ENCODE assay signal across 1 cellular context in the genomic region with DNA sequence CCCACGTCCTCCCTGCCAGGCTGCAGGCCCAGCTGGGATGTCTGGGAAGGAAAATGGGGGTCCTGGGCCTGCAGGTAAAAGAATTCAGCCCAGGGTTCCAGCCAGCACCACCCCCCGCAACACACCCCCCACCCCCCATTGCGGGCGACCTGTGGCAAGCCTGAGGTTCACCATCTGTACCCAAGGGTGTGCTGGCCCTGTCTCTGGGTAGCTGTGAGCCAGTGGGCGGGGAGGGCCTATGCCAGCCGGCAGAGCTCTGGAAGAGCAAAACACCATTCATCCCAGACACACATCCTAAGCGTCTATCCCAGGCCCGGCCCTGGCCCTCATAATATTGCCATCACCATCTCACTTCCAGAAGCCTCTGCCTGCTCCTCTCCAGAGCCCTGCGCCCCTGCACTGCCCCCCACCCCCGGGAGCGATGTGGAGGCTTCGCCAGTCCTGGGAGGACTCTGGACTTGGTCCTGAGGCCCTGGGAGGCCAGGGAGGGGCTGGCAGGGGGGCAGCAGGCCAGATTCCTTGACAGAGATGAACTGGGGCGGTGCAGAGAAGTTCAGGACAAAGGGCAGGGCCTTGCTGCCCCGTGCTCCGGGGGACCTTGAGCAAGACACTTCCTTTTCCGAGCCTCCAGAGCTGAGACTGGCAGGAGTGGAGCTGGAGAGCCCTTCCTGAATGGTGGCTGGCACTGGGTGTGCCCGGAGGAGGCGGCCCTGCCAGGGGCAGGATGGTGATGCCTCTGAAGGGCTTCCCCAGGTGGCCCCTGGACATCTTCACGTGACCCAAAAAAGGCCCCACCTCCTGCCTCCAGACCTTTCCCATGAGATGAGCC.
A peak's percentile ranks its signal among the peaks of the same experiment; 100 is the strongest.
TF ChIP-seq lines count a peak whose summit lies in the region.

No MANE protein-coding gene starts in this region.

TF ChIP-seq in HepG2, 621 proteins besides CTCF, POLR2A, EP300 and RAD21 (continued from another document and continues in another):
- TF ChIP-seq, protein P1, sequence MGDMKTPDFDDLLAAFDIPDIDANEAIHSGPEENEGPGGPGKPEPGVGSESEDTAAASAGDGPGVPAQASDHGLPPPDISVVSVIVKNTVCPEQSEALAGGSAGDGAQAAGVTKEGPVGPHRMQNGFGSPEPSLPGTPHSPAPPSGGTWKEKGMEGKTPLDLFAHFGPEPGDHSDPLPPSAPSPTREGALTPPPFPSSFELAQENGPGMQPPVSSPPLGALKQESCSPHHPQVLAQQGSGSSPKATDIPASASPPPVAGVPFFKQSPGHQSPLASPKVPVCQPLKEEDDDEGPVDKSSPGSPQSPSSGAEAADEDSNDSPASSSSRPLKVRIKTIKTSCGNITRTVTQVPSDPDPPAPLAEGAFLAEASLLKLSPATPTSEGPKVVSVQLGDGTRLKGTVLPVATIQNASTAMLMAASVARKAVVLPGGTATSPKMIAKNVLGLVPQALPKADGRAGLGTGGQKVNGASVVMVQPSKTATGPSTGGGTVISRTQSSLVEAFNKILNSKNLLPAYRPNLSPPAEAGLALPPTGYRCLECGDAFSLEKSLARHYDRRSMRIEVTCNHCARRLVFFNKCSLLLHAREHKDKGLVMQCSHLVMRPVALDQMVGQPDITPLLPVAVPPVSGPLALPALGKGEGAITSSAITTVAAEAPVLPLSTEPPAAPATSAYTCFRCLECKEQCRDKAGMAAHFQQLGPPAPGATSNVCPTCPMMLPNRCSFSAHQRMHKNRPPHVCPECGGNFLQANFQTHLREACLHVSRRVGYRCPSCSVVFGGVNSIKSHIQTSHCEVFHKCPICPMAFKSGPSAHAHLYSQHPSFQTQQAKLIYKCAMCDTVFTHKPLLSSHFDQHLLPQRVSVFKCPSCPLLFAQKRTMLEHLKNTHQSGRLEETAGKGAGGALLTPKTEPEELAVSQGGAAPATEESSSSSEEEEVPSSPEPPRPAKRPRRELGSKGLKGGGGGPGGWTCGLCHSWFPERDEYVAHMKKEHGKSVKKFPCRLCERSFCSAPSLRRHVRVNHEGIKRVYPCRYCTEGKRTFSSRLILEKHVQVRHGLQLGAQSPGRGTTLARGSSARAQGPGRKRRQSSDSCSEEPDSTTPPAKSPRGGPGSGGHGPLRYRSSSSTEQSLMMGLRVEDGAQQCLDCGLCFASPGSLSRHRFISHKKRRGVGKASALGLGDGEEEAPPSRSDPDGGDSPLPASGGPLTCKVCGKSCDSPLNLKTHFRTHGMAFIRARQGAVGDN (CRISPR knock-in tag; IDR thresholded peaks at IDR 0.05): peak; percentile 95
- TF ChIP-seq ZNF607 (CRISPR knock-in tag; IDR thresholded peaks at IDR 0.05; ENCODE audit: borderline replicate concordance) (peak; percentile 39; the same call in 1 of the 2 replicates), SKI (IDR thresholded peaks at IDR 0.05; ENCODE audit: partially characterized antibody) (peak; percentile 63), BRCA1 (CRISPR knock-in tag; IDR thresholded peaks at IDR 0.05) (peak; percentile 83; the same call in 1 of the 2 replicates), EEA1 (CRISPR knock-in tag; IDR thresholded peaks at IDR 0.05; ENCODE audit: borderline replicate concordance) (0 out of 2 replicates have a peak, but pooled peaks have one; percentile 26), ZNF782 (CRISPR knock-in tag; IDR thresholded peaks at IDR 0.05; ENCODE audit: borderline replicate concordance) (peak; percentile 58; the same call in 1 of the 2 replicates), ZNF792 (CRISPR knock-in tag; IDR thresholded peaks at IDR 0.05) (no peak; the same call in 1 of the 2 replicates), ZBTB20 (CRISPR knock-in tag; IDR thresholded peaks at IDR 0.05; ENCODE audit: borderline replicate concordance, low read depth) (peak; percentile 71; the same call in 1 of the 2 replicates), ZKSCAN5 (CRISPR knock-in tag; IDR thresholded peaks at IDR 0.05) (no peak), AGO2 (optimal IDR thresholded peaks at IDR 0.05; ENCODE audit: low read depth, low read length) (peak; percentile 71), CEBPG (CRISPR knock-in tag; IDR thresholded peaks at IDR 0.05) (peak; percentile 46; the same call in 1 of the 2 replicates), SRF (IDR thresholded peaks at IDR 0.05; ENCODE audit: low read depth, low read length) (no peak), IRF2 (CRISPR knock-in tag; IDR thresholded peaks at IDR 0.05) (peak; percentile 75; the same call in 1 of the 2 replicates), NFIC (IDR thresholded peaks at IDR 0.05; ENCODE audit: low read length) (0 out of 2 replicates have a peak, but pooled peaks have one; percentile 66), ZMAT3 (CRISPR knock-in tag; conservative IDR thresholded peaks at IDR 0.05) (peak; percentile 96), ZNF563 (CRISPR knock-in tag; IDR thresholded peaks at IDR 0.05) (peak; percentile 57; the same call in 1 of the 2 replicates), ZNF263 (CRISPR knock-in tag; IDR thresholded peaks at IDR 0.05) (peak; percentile 99), HES4 (CRISPR knock-in tag; IDR thresholded peaks at IDR 0.05; ENCODE audit: borderline replicate concordance) (no peak; the same call in 1 of the 2 replicates), ZNF3 (CRISPR knock-in tag; IDR thresholded peaks at IDR 0.05) (no peak), SRY (CRISPR knock-in tag; IDR thresholded peaks at IDR 0.05) (no peak), MED13 (CRISPR knock-in tag; IDR thresholded peaks at IDR 0.05) (peak; percentile 91), ZNF274 (CRISPR knock-in tag; IDR thresholded peaks at IDR 0.05) (peak; percentile 55; the same call in 1 of the 2 replicates), SRSF9 (IDR thresholded peaks at IDR 0.05; ENCODE audit: borderline replicate concordance, insufficient read depth, low read depth, low read length, poor library complexity, severe bottlenecking) (no peak), GATAD2A (CRISPR knock-in tag; IDR thresholded peaks at IDR 0.05) (peak; percentile 94), ZNF746 (CRISPR knock-in tag; IDR thresholded peaks at IDR 0.05) (peak; percentile 89), FOSL2 (CRISPR knock-in tag; IDR thresholded peaks at IDR 0.05) (0 out of 2 replicates have a peak, but pooled peaks have one; percentile 11), ZNF788 (CRISPR knock-in tag; IDR thresholded peaks at IDR 0.05; ENCODE audit: borderline replicate concordance) (peak; percentile 81; the same call in 1 of the 2 replicates), SRSF1 (optimal IDR thresholded peaks at IDR 0.05; ENCODE audit: low read depth, low read length) (peak; percentile 70), ZNF781 (CRISPR knock-in tag; IDR thresholded peaks at IDR 0.05; ENCODE audit: borderline replicate concordance, not compliant biosample characterization) (peak; percentile 30), SALL1 (CRISPR knock-in tag; IDR thresholded peaks at IDR 0.05) (peak; percentile 87; the same call in 1 of the 2 replicates), LCORL (IDR thresholded peaks at IDR 0.05) (no peak), LCORL (CRISPR knock-in tag; IDR thresholded peaks at IDR 0.05) (peak; percentile 96)
- TF ChIP-seq, protein P2, sequence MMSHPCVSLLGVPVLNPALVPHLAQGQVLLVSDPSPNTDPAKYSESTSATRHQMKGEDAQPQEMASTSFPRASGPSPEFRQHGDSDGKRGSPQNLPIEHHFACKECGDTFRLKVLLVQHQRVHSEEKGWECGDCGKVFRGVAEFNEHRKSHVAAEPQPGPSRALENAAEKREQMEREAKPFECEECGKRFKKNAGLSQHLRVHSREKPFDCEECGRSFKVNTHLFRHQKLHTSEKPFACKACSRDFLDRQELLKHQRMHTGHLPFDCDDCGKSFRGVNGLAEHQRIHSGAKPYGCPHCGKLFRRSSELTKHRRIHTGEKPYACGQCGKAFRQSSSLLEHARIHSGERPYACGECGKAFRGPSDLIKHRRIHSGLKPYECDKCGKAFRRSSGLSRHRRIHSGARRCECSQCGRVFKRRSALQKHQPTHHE (CRISPR knock-in tag; IDR thresholded peaks at IDR 0.05; ENCODE audit: borderline replicate concordance): peak; percentile 66
- TF ChIP-seq, protein P3, sequence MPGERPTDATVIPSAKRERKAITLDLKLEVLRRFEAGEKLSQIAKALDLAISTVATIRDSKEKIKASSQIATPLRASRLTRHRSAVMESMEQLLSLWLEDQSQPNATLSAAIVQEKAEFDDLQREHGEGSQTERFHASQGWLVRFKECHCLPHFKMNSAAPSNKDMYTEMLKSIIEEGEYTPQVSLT (CRISPR knock-in tag; IDR thresholded peaks at IDR 0.05; ENCODE audit: borderline replicate concordance, low read depth): no peak
- TF ChIP-seq, protein P4, sequence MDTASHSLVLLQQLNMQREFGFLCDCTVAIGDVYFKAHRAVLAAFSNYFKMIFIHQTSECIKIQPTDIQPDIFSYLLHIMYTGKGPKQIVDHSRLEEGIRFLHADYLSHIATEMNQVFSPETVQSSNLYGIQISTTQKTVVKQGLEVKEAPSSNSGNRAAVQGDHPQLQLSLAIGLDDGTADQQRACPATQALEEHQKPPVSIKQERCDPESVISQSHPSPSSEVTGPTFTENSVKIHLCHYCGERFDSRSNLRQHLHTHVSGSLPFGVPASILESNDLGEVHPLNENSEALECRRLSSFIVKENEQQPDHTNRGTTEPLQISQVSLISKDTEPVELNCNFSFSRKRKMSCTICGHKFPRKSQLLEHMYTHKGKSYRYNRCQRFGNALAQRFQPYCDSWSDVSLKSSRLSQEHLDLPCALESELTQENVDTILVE (CRISPR knock-in tag; IDR thresholded peaks at IDR 0.05): peak; percentile 56; the same call in 1 of the 2 replicates
- TF ChIP-seq, protein P5, sequence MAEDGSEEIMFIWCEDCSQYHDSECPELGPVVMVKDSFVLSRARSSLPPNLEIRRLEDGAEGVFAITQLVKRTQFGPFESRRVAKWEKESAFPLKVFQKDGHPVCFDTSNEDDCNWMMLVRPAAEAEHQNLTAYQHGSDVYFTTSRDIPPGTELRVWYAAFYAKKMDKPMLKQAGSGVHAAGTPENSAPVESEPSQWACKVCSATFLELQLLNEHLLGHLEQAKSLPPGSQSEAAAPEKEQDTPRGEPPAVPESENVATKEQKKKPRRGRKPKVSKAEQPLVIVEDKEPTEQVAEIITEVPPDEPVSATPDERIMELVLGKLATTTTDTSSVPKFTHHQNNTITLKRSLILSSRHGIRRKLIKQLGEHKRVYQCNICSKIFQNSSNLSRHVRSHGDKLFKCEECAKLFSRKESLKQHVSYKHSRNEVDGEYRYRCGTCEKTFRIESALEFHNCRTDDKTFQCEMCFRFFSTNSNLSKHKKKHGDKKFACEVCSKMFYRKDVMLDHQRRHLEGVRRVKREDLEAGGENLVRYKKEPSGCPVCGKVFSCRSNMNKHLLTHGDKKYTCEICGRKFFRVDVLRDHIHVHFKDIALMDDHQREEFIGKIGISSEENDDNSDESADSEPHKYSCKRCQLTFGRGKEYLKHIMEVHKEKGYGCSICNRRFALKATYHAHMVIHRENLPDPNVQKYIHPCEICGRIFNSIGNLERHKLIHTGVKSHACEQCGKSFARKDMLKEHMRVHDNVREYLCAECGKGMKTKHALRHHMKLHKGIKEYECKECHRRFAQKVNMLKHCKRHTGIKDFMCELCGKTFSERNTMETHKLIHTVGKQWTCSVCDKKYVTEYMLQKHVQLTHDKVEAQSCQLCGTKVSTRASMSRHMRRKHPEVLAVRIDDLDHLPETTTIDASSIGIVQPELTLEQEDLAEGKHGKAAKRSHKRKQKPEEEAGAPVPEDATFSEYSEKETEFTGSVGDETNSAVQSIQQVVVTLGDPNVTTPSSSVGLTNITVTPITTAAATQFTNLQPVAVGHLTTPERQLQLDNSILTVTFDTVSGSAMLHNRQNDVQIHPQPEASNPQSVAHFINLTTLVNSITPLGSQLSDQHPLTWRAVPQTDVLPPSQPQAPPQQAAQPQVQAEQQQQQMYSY (CRISPR knock-in tag; IDR thresholded peaks at IDR 0.05): no peak
- TF ChIP-seq, protein P6, sequence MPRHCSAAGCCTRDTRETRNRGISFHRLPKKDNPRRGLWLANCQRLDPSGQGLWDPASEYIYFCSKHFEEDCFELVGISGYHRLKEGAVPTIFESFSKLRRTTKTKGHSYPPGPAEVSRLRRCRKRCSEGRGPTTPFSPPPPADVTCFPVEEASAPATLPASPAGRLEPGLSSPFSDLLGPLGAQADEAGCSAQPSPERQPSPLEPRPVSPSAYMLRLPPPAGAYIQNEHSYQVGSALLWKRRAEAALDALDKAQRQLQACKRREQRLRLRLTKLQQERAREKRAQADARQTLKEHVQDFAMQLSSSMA (CRISPR knock-in tag; IDR thresholded peaks at IDR 0.05): peak; percentile 63; the same call in 1 of the 2 replicates
- TF ChIP-seq, protein P7, sequence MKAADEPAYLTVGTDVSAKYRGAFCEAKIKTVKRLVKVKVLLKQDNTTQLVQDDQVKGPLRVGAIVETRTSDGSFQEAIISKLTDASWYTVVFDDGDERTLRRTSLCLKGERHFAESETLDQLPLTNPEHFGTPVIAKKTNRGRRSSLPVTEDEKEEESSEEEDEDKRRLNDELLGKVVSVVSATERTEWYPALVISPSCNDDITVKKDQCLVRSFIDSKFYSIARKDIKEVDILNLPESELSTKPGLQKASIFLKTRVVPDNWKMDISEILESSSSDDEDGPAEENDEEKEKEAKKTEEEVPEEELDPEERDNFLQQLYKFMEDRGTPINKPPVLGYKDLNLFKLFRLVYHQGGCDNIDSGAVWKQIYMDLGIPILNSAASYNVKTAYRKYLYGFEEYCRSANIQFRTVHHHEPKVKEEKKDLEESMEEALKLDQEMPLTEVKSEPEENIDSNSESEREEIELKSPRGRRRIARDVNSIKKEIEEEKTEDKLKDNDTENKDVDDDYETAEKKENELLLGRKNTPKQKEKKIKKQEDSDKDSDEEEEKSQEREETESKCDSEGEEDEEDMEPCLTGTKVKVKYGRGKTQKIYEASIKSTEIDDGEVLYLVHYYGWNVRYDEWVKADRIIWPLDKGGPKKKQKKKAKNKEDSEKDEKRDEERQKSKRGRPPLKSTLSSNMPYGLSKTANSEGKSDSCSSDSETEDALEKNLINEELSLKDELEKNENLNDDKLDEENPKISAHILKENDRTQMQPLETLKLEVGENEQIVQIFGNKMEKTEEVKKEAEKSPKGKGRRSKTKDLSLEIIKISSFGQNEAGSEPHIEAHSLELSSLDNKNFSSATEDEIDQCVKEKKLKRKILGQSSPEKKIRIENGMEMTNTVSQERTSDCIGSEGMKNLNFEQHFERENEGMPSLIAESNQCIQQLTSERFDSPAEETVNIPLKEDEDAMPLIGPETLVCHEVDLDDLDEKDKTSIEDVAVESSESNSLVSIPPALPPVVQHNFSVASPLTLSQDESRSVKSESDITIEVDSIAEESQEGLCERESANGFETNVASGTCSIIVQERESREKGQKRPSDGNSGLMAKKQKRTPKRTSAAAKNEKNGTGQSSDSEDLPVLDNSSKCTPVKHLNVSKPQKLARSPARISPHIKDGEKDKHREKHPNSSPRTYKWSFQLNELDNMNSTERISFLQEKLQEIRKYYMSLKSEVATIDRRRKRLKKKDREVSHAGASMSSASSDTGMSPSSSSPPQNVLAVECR (CRISPR knock-in tag; IDR thresholded peaks at IDR 0.05; ENCODE audit: borderline replicate concordance): peak; percentile 46; the same call in 1 of the 2 replicates
- TF ChIP-seq, protein P8, sequence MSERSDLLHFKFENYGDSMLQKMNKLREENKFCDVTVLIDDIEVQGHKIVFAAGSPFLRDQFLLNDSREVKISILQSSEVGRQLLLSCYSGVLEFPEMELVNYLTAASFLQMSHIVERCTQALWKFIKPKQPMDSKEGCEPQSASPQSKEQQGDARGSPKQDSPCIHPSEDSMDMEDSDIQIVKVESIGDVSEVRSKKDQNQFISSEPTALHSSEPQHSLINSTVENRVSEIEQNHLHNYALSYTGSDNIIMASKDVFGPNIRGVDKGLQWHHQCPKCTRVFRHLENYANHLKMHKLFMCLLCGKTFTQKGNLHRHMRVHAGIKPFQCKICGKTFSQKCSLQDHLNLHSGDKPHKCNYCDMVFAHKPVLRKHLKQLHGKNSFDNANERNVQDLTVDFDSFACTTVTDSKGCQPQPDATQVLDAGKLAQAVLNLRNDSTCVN (CRISPR knock-in tag; IDR thresholded peaks at IDR 0.05; ENCODE audit: borderline replicate concordance): peak; percentile 92
